17 cellular contexts compared by ENCODE assay signal in genomic region chr12:98997-99396, GRCh38. TPM values are rescaled to one million over a fixed set of nuclear protein-coding genes. Genes with fewer than 3 reads are reported as not detected.
A peak's percentile ranks its signal among the peaks of the same experiment; 100 is the strongest.
DNase-seq lines count a peak whose midpoint lies in the region; ATAC-seq and TF ChIP-seq lines count a peak whose summit lies in the region.
"Had no signal": no experiment of that assay in that cellular context is flagged by ENCODE, and none has a peak within 500 bp of the region (broad histone marks: within the 10 kb centered on the region; RNA-seq: fewer than 3 reads in every experiment).

No MANE protein-coding gene starts in this region.

- H3K9ac ChIP-seq in ES-I3 (ENCODE audit: low read depth, low read length) (peak overlapping the region; percentile 19; the same call in 1 of the 2 replicates), iPS-15b (ENCODE audit: low read depth, low read length) (no peak overlapping the region)

- H3K27ac Mint-ChIP-seq in WTC11 = no peak overlapping the region
- H3K27ac Mint-ChIP-seq in osteocyte (ENCODE audit: unreplicated experiment) = peak overlapping the region; percentile 2

- peaks cover 41% of the 10 kb centered on the region for H3K4me1 Mint-ChIP-seq in WTC11
- peaks cover 22% of the 10 kb centered on the region for H3K4me1 Mint-ChIP-seq in osteocyte (ENCODE audit: unreplicated experiment)

- H3K9me3 ChIP-seq in ES-I3 (ENCODE audit: control insufficient read depth, insufficient read depth, low read length) = no peaks in the 10 kb centered on the region
- H3K9me3 ChIP-seq in iPS-15b (ENCODE audit: control insufficient read depth, insufficient read depth, low read length) = no peaks in the 10 kb centered on the region
- H3K9me3 ChIP-seq: esophagus muscularis mucosa had no signal

- peak; percentile 65 for ATAC-seq in WTC11
- no peak for ATAC-seq in GM21367 (IDR thresholded peaks at IDR 0.05; ENCODE audit: unreplicated experiment)
- ATAC-seq: SK-N-SH treated with all-trans-retinoic acid at 6 μM for 48 hours had no signal

- in situ Hi-C loops in GM13976 (cut with MboI; ENCODE audit: low sequenced_read_pairs, unreplicated experiment) = no loop called here

- H3K4me3 Mint-ChIP-seq in WTC11 (peak overlapping the region; percentile 47), osteocyte (ENCODE audit: unreplicated experiment) (peak overlapping the region; percentile 54)

- H3K4me1 ChIP-seq in ES-I3 (ENCODE audit: insufficient read depth, low read length) (peaks cover 21% of the 10 kb centered on the region), iPS-15b (ENCODE audit: control insufficient read depth, insufficient read depth, low read length) (peaks cover 12% of the 10 kb centered on the region)
- H3K4me1 ChIP-seq: esophagus muscularis mucosa had no signal

- no peak for TF ChIP-seq CTCF in WTC11 (IDR thresholded peaks at IDR 0.05)
- no peak for TF ChIP-seq CTCF in osteocyte (IDR thresholded peaks at IDR 0.05)
- no peak for TF ChIP-seq CTCF in GM13976 (IDR thresholded peaks at IDR 0.05; ENCODE audit: borderline replicate concordance, control extremely low read depth, extremely low read depth, insufficient read depth, missing control alignments)

- CTCF ChIA-PET in WTC11 (lab: Charles Lee) = interaction anchor here (0.6 to 1.5 kb wide), 3 partner anchors 17 to 121 kb away, joined by 3 to 6 read pairs (median 5); no protein-coding TSS in a partner anchor

- H3K36me3 ChIP-seq in ES-I3 (ENCODE audit: insufficient read depth, low read length) (no peaks in the 10 kb centered on the region), iPS-15b (ENCODE audit: control insufficient read depth, insufficient read depth, low read length) (no peaks in the 10 kb centered on the region)
- H3K36me3 ChIP-seq: esophagus muscularis mucosa had no signal

- DNase-seq in WTC11 (ENCODE audit: low spot score) = peak; percentile 39
- DNase-seq in osteocyte (ENCODE audit: extremely low spot score, unreplicated experiment) = no peak
- no peak for DNase-seq in NCI-H2171 treated with DMSO at 0.1 percent for 48 hours (lab: John Stamatoyannopoulos, UW)
- DNase-seq in GM13976 (ENCODE audit: low spot score) = no peak
- DNase-seq in stimulated activated naive CD4-positive, alpha-beta T cell treated with Interleukin-2 at 50 U/mL for 16 hours (lab: John Stamatoyannopoulos, UW) = no peak
- DNase-seq: activated CD4-positive, alpha-beta T cell treated with anti-CD3 and anti-CD28 coated beads for 4 hours; kidney glomerular epithelial cell; MV-4-11; occipital lobe; stimulated activated CD4-positive, alpha-beta T cell treated with anti-CD3 and anti-CD28 coated beads, Interleukin-2, amount 100 ng/mL, for 48 hours; substantia nigra had no signal

- H3K27me3 Mint-ChIP-seq in WTC11 (ENCODE audit: low read depth) = peaks cover 10% of the 10 kb centered on the region
- peaks cover 63% of the 10 kb centered on the region for H3K27me3 Mint-ChIP-seq in osteocyte (ENCODE audit: unreplicated experiment)

- H3K9me3 Mint-ChIP-seq in WTC11 = no peaks in the 10 kb centered on the region
- H3K9me3 Mint-ChIP-seq in osteocyte (ENCODE audit: unreplicated experiment) = no peaks in the 10 kb centered on the region

- H3K27me3 ChIP-seq in iPS-15b (ENCODE audit: control insufficient read depth, insufficient read depth, low read length) = peaks cover 19% of the 10 kb centered on the region

- H3K36me3 Mint-ChIP-seq in WTC11 = no peaks in the 10 kb centered on the region
- H3K36me3 Mint-ChIP-seq in osteocyte (ENCODE audit: unreplicated experiment) = no peaks in the 10 kb centered on the region

- POLR2A ChIA-PET in WTC11 (lab: Charles Lee) = no interaction called here

- H3K4me3 ChIP-seq in iPS-15b (ENCODE audit: low read depth, low read length) = peak overlapping the region; percentile 48
- H3K4me3 ChIP-seq: coronary artery, esophagus muscularis mucosa had no signal

TF ChIP-seq in WTC11, 78 proteins besides CTCF, POLR2A, EP300 and RAD21:
- no peak for TF ChIP-seq JAZF1 (CRISPR knock-in tag; IDR thresholded peaks at IDR 0.05)
- 0 out of 2 replicates have a peak, but pooled peaks have one; percentile 12 for TF ChIP-seq SP1 (CRISPR knock-in tag; conservative IDR thresholded peaks at IDR 0.05)
- no peak for TF ChIP-seq TCF7 (CRISPR knock-in tag; IDR thresholded peaks at IDR 0.05; ENCODE audit: low read depth)
TF ChIP-seq in WTC11: peak in this region for 1.

RNA-seq across cellular contexts. Expression of gene IQSEC3, which starts 32.4 kb away (rescaled TPM):
- total RNA-seq in WTC11 (2021) = 1.7 to 2.6 TPM (median 2.2 TPM) in 3 replicates
- 0.37 and 0.56 TPM in 2 replicates for total RNA-seq in osteocyte
